Comparison of ENCODE assay signal across 10 cellular contexts in genomic region chr22:30541979-30542810, GRCh38. TPM values are rescaled to one million over a fixed set of nuclear protein-coding genes. Genes with fewer than 3 reads are reported as not detected.
DNase-seq lines count a peak whose midpoint lies in the region; ATAC-seq and TF ChIP-seq lines count a peak whose summit lies in the region.
"Had no signal": no experiment of that assay in that cellular context is flagged by ENCODE, and none has a peak within 500 bp of the region (broad histone marks: within the 10 kb centered on the region; RNA-seq: fewer than 3 reads in every experiment).

No MANE protein-coding gene starts in this region.

- BruUV-seq in mammary epithelial cell (replicated peaks; lab: Mats Ljungman, UMichigan) = no TSS peak

- H3K27ac ChIP-seq in GM23338 (ENCODE audit: low read depth) = no peak overlapping the region
- no peak overlapping the region for H3K27ac ChIP-seq in mammary epithelial cell (ENCODE audit: insufficient read depth, low read depth, low read length)

- H3K36me3 ChIP-seq in GM23338 (ENCODE audit: insufficient read depth) (no peaks in the 10 kb centered on the region), mammary epithelial cell (ENCODE audit: insufficient read depth, low read length) (no peaks in the 10 kb centered on the region)

- H3K9ac ChIP-seq in mammary epithelial cell (ENCODE audit: insufficient read depth, low read length) = no peak overlapping the region

- DNase-seq in GM23338 (ENCODE audit: low spot score) = peak; percentile 82
- DNase-seq in mammary epithelial cell = no peak
- peak; percentile 74 for DNase-seq in islet precursor cell
- DNase-seq in sciatic nerve (ENCODE audit: low spot score) = no peak
- DNase-seq in T-helper 2 cell = no peak
- no peak for DNase-seq in occipital lobe (lab: John Stamatoyannopoulos, UW)
- no peak for DNase-seq in NCI-H1105 treated with DMSO at 0.1 percent for 48 hours (lab: John Stamatoyannopoulos, UW)
- DNase-seq: effector CD4-positive, alpha-beta T cell had no signal

- no peaks in the 10 kb centered on the region for H4K20me1 ChIP-seq in GM23338 (replicated peaks; ENCODE audit: insufficient read depth)
- H4K20me1 ChIP-seq in mammary epithelial cell (ENCODE audit: insufficient read depth, low read length) = no peaks in the 10 kb centered on the region

- WGBS in mammary epithelial cell (ENCODE audit: low coverage, missing lambda C conversion rate) = 18% methylated on average over 17 of the region's 64 CpGs

- H3K4me1 ChIP-seq in GM23338 (ENCODE audit: insufficient read depth) (no peaks in the 10 kb centered on the region; the same call in 1 of the 2 replicates), mammary epithelial cell (ENCODE audit: insufficient read depth, low read length) (no peaks in the 10 kb centered on the region)

- H3K9me2 ChIP-seq in GM23338 (ENCODE audit: insufficient read depth) = no peaks in the 10 kb centered on the region

- peaks cover 11% of the 10 kb centered on the region for H3K4me1 Mint-ChIP-seq in GM23338

- peaks cover 5% of the 10 kb centered on the region; the same call in 1 of the 3 replicates for H3K9me3 Mint-ChIP-seq in GM23338

- TF ChIP-seq CTCF in GM23338 (conservative IDR thresholded peaks at IDR 0.05; ENCODE audit: low read depth in 2 of 2) (no peak), mammary epithelial cell (conservative IDR thresholded peaks at IDR 0.05 in 1 of 2, IDR thresholded peaks at IDR 0.05 in 1 of 2; ENCODE audit: extremely low read depth in 1 of 2, insufficient read depth in 1 of 2, low read depth in 1 of 2, low read length in 2 of 2) (no peak)

- H3K4me2 ChIP-seq in GM23338 = peak overlapping the region; percentile 78
- peak overlapping the region; percentile 47 for H3K4me2 ChIP-seq in mammary epithelial cell (ENCODE audit: insufficient read depth, low read depth, low read length)

- dilution Hi-C loops in mammary epithelial cell (cut with HindIII; ENCODE audit: low sequenced_read_pairs) = no loop called here

- ATAC-seq in GM23338 (peak; percentile 88), sciatic nerve (peak; percentile 20), GM18502 (IDR thresholded peaks at IDR 0.05; ENCODE audit: poor library complexity, unreplicated experiment) (no peak)

- peak overlapping the region; percentile 77 for H3K4me3 Mint-ChIP-seq in GM23338

- H3K79me2 ChIP-seq in GM23338 (replicated peaks; ENCODE audit: insufficient read depth) (no peaks in the 10 kb centered on the region), mammary epithelial cell (ENCODE audit: insufficient read depth, low read length) (no peaks in the 10 kb centered on the region)

- intact Hi-C loops in mammary epithelial cell (cut with micrococcal nuclease) = loop anchor here (2.0 kb wide), 1 partner anchor 23 kb away; no protein-coding TSS in a partner anchor
- intact Hi-C loops in sciatic nerve (cut with DNase I) = no loop called here

- H3K4me3 ChIP-seq in GM23338 = peak overlapping the region; percentile 75
- peak overlapping the region in 1 of 3 experiments; percentile 22 for H3K4me3 ChIP-seq in mammary epithelial cell (replicated peaks in 1 of 3; ENCODE audit: insufficient read depth in 1 of 3, low read depth in 2 of 3, low read length in 3 of 3)

- no peaks in the 10 kb centered on the region; the same call in 2 of the 3 replicates for H3K36me3 Mint-ChIP-seq in GM23338 (ENCODE audit: low read depth)

- peaks cover 14% of the 10 kb centered on the region for H3K27me3 ChIP-seq in GM23338 (ENCODE audit: insufficient read depth)
- H3K27me3 ChIP-seq in mammary epithelial cell (ENCODE audit: insufficient read depth, low read length) = peaks cover 15% of the 10 kb centered on the region

- no peak overlapping the region for H3K27ac Mint-ChIP-seq in GM23338

- CTCF ChIA-PET in mammary epithelial cell (lab: Charles Lee; ENCODE audit: low non-redundant PET) = no interaction called here

- H3F3A ChIP-seq in GM23338 (replicated peaks; ENCODE audit: low read depth) = no peaks in the 10 kb centered on the region

- no peaks in the 10 kb centered on the region for H3K9me3 ChIP-seq in mammary epithelial cell (replicated peaks; ENCODE audit: insufficient read depth, low read length)

- peaks cover 22% of the 10 kb centered on the region for H3K27me3 Mint-ChIP-seq in GM23338 (ENCODE audit: insufficient read depth, low read depth, poor library complexity)

- peak overlapping the region; percentile 96 for H2AFZ ChIP-seq in GM23338
- H2AFZ ChIP-seq in mammary epithelial cell (ENCODE audit: low read depth, low read length) = peak overlapping the region; percentile 56

- in situ Hi-C loops in mammary epithelial cell (cut with MboI; ENCODE audit: low sequenced_read_pairs in 2 of 2) = no loop called here

TF ChIP-seq in GM23338, 12 proteins besides CTCF, POLR2A, EP300 and RAD21:
- no peak for TF ChIP-seq STAT1 (IDR thresholded peaks at IDR 0.05; ENCODE audit: unreplicated experiment)
- TF ChIP-seq CREB1 (CRISPR knock-in tag; IDR thresholded peaks at IDR 0.05; ENCODE audit: low read depth) = no peak
- no peak for TF ChIP-seq REST (IDR thresholded peaks at IDR 0.05; ENCODE audit: unreplicated experiment)
- peak; percentile 46; the same call in 1 of the 2 replicates for TF ChIP-seq POLR2AphosphoS5 (IDR thresholded peaks at IDR 0.05; ENCODE audit: low read depth)

RNA-seq across cellular contexts. Expression of gene SEC14L6, which starts 4.3 kb away (rescaled TPM):
- total RNA-seq in GM23338 (2014; rRNA removed; shearing (Covaris generic)) = 2.1 and 2.4 TPM in 2 replicates
- polyA plus RNA-seq in GM23338 (2016; fragmentation: Nextera tagmentation; extraction: Ambion mirVana) = 0.50 and 0.84 TPM in 2 replicates
- total RNA-seq in mammary epithelial cell = under 1 TPM in 1 of 2 donors, not detected in 1; 0.33 TPM
- 0.02 TPM for polyA plus RNA-seq in mammary epithelial cell
- polyA minus RNA-seq in mammary epithelial cell = not detected
- 4.3 TPM for total RNA-seq in sciatic nerve
- total RNA-seq in occipital lobe = 1.4 TPM
- total RNA-seq: G401 had no signal

RNA-seq across cellular contexts. Expression of gene GAL3ST1, which starts 32.3 kb away (rescaled TPM):
- 9.2 and 13.3 TPM in 2 replicates for total RNA-seq in GM23338 (2014; rRNA removed; shearing (Covaris generic))
- polyA plus RNA-seq in GM23338 (2016; fragmentation: Nextera tagmentation; extraction: Ambion mirVana) = 7.5 and 8.2 TPM in 2 replicates
- not detected for total RNA-seq in mammary epithelial cell
- polyA plus RNA-seq in mammary epithelial cell = not detected
- polyA minus RNA-seq in mammary epithelial cell = not detected
- 26.3 TPM for total RNA-seq in sciatic nerve
- 0.94 TPM for total RNA-seq in occipital lobe
- total RNA-seq: G401 had no signal

RNA-seq across cellular contexts. Expression of gene SEC14L4, which starts 36.7 kb away (rescaled TPM):
- 2.5 and 5.2 TPM in 2 replicates for total RNA-seq in GM23338 (2014; rRNA removed; shearing (Covaris generic))
- polyA plus RNA-seq in GM23338 (2016; fragmentation: Nextera tagmentation; extraction: Ambion mirVana) (1.7 and 1.9 TPM in 2 replicates), mammary epithelial cell (0.24 TPM)
- total RNA-seq in mammary epithelial cell (not detected), sciatic nerve (0.62 TPM), occipital lobe (not detected)
- 3.5 TPM for polyA minus RNA-seq in mammary epithelial cell
- total RNA-seq: G401 had no signal

RNA-seq across cellular contexts. Expression of gene PES1, which starts 49.5 kb away (rescaled TPM):
- total RNA-seq in GM23338 (2014; rRNA removed; shearing (Covaris generic)) = 76.9 and 78.4 TPM in 2 replicates
- polyA plus RNA-seq in GM23338 (2016; fragmentation: Nextera tagmentation; extraction: Ambion mirVana) (61.3 and 64.1 TPM in 2 replicates), mammary epithelial cell (89.8 TPM)
- total RNA-seq in mammary epithelial cell (10 to 100 TPM; 52.2 to 99.1 TPM), sciatic nerve (46.6 TPM), occipital lobe (41.3 TPM)
- 145 TPM for polyA minus RNA-seq in mammary epithelial cell

Comparison
In these comparisons a context has a peak if more than half of its experiments do, and no peak if none do; other contexts are left out.
1. DNase-seq: peak in GM23338 (single experiment) and islet precursor cell (single experiment); none in mammary epithelial cell (single experiment), sciatic nerve (single experiment), T-helper 2 cell (0 of 5), occipital lobe (single experiment) and NCI-H1105 treated with DMSO at 0.1 percent for 48 hours (single experiment).